In genomic region chrX:47283015-47283771, GRCh38 we compare ENCODE assay signal across 8 cellular contexts. TPM values are rescaled to one million over a fixed set of nuclear protein-coding genes. Genes with fewer than 3 reads are reported as not detected.
DNase-seq lines count a peak whose midpoint lies in the region; ATAC-seq, FAIRE-seq and TF ChIP-seq lines count a peak whose summit lies in the region.
"Had no signal": no experiment of that assay in that cellular context is flagged by ENCODE, and none has a peak within 500 bp of the region (broad histone marks: within the 10 kb centered on the region; RNA-seq: fewer than 3 reads in every experiment).

No MANE protein-coding gene starts in this region.

- H3K9me3 Mint-ChIP-seq in brain = no peaks in the 10 kb centered on the region
- H3K9me3 Mint-ChIP-seq: activated naive CD8-positive, alpha-beta T cell treated with anti-CD3 and anti-CD28 coated beads for 36 hours had no signal

- peaks cover 37% of the 10 kb centered on the region for H3K4me1 Mint-ChIP-seq in brain

- intact Hi-C loops in pancreas (cut with DNase I) = no loop called here

- peak overlapping the region; percentile 88 to 99 (median 98) for H3K27ac Mint-ChIP-seq in brain
- H3K27ac Mint-ChIP-seq: activated naive CD8-positive, alpha-beta T cell treated with anti-CD3 and anti-CD28 coated beads for 36 hours had no signal

- no peaks in the 10 kb centered on the region for H3K9me3 ChIP-seq in pancreas

- no peak overlapping the region for H3K27ac ChIP-seq in pancreas

- H3K4me3 Mint-ChIP-seq in brain = peak overlapping the region; percentile 72 to 78 (median 75)
- H3K4me3 Mint-ChIP-seq: activated naive CD8-positive, alpha-beta T cell treated with anti-CD3 and anti-CD28 coated beads for 36 hours had no signal

- TF ChIP-seq CTCF in GM12865 (IDR thresholded peaks at IDR 0.05; ENCODE audit: insufficient read depth, low read depth, low read length, missing control alignments) (no peak), brain (conservative IDR thresholded peaks at IDR 0.05) (no peak), pancreas (IDR thresholded peaks at IDR 0.05) (no peak)

- H3K27me3 Mint-ChIP-seq in brain = peaks cover 4% of the 10 kb centered on the region
- H3K27me3 Mint-ChIP-seq: activated naive CD8-positive, alpha-beta T cell treated with anti-CD3 and anti-CD28 coated beads for 36 hours had no signal

- no peak overlapping the region for H3K4me3 ChIP-seq in GM12865 (ENCODE audit: low read depth, low read length)
- no peak overlapping the region for H3K4me3 ChIP-seq in pancreas

- H3K36me3 Mint-ChIP-seq in brain = no peaks in the 10 kb centered on the region
- H3K36me3 Mint-ChIP-seq: activated naive CD8-positive, alpha-beta T cell treated with anti-CD3 and anti-CD28 coated beads for 36 hours had no signal

- peaks cover 0 to 3% (median 2%) of the 10 kb centered on the region in 4 donors for H3K27me3 ChIP-seq in pancreas

- no peak for FAIRE-seq in pancreas (lab: Jason Lieb, UNC)

- ATAC-seq in pancreas = peak in 3 of 4 donors; percentile 29 to 67 (median 51)
- no peak for ATAC-seq in HG03280 (IDR thresholded peaks at IDR 0.05; ENCODE audit: unreplicated experiment)
- ATAC-seq in HG03354 (IDR thresholded peaks at IDR 0.05; ENCODE audit: poor library complexity, severe bottlenecking, unreplicated experiment) = no peak

- 38 to 56% methylated on average over 18 of the region's 18 CpGs for WGBS in pancreas, 2 donors

- no peaks in the 10 kb centered on the region for H3K4me1 ChIP-seq in pancreas

- H3K36me3 ChIP-seq in pancreas = no peaks in the 10 kb centered on the region

- DNase-seq in GM12865 (ENCODE audit: low read depth) (peak; percentile 50), NCI-H1417 (lab: John Stamatoyannopoulos, UW) (peak; percentile 32 to 88 (median 61)), pancreas (no peak), NCI-H82 treated with DMSO at 0.1 percent for 48 hours (lab: John Stamatoyannopoulos, UW; ENCODE audit: unreplicated experiment) (no peak)
- DNase-seq: activated naive CD8-positive, alpha-beta T cell treated with anti-CD3 and anti-CD28 coated beads for 36 hours had no signal

RNA-seq across cellular contexts. Expression of gene USP11, which starts 50.4 kb away (rescaled TPM):
- polyA plus RNA-seq in brain (ENCODE audit: insufficient read depth, low read depth, low replicate concordance) (390 TPM), pancreas (10 to 100 TPM; 30.8 to 58.4 TPM)
- total RNA-seq in pancreas = 10 to 100 TPM; 17.6 to 31.6 (median 22.5) TPM

Comparison
In these comparisons a context has a peak if more than half of its experiments do, and no peak if none do; other contexts are left out.
1. DNase-seq: peak in GM12865 (single experiment) and NCI-H1417 (3 of 3); none in pancreas (0 of 6) and NCI-H82 treated with DMSO at 0.1 percent for 48 hours (single experiment).
2. ATAC-seq: peak in pancreas (3 of 4); none in HG03280 (single experiment) and HG03354 (single experiment).